Comparison of ENCODE assay signal across 8 cellular contexts in the genomic region with DNA sequence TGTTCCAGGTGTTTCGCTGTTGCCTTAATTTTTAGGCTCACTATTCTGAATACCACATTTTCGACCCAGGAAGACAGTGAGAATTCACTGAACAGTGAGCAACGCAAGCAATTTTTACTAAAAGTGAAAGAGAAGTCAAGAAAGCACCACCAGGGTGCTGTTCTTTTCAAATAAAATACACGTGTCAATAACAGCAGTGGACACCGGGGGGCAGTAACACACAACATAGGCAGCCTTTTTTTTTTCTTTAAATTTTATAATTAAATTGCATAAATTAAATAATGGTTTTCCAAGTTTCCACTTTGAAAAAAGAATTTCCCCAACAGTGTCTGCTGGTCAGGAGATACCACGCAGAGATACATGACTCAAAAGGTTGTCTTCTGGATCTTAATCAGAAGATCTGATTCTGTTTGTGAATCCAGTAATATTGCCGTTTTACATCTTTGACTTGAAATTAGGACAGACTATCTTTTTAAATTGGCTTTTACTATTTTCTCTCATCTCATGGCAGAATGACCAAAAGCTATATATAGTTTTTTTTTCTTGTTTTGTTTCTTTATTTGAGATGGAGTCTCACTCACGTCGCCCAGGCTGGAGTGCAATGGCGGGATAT. TPM values are rescaled to one million over a fixed set of nuclear protein-coding genes. Genes with fewer than 3 reads are reported as not detected.
DNase-seq lines count a peak whose midpoint lies in the region; ATAC-seq, FAIRE-seq and TF ChIP-seq lines count a peak whose summit lies in the region.

No MANE protein-coding gene starts in this region.

- H3K4me1 ChIP-seq in heart left ventricle (peaks cover 0 to 3% (median 0%) of the 10 kb centered on the region in 12 donors), small intestine (ENCODE audit: control insufficient read depth in 2 of 2, insufficient read depth in 1 of 2, low read depth in 1 of 2, low read length in 1 of 2) (no peaks in the 10 kb centered on the region), suprapubic skin (no peaks in the 10 kb centered on the region)

- ATAC-seq in heart left ventricle (no peak), GM21825 (IDR thresholded peaks at IDR 0.05; ENCODE audit: unreplicated experiment) (peak; percentile 74)

- 42 to 46% (median 45%) methylated on average over 10 of the region's 10 CpGs for WGBS in heart left ventricle, 4 donors
- WGBS in small intestine, 3 donors = 40 to 44% (median 41%) methylated on average over 10 of the region's 10 CpGs
- 48% methylated on average over 10 of the region's 10 CpGs for WGBS in suprapubic skin

- H3K9me3 ChIP-seq in heart left ventricle (no peaks in the 10 kb centered on the region), small intestine (ENCODE audit: control insufficient read depth, low read depth) (no peaks in the 10 kb centered on the region), suprapubic skin (no peaks in the 10 kb centered on the region)

- TF ChIP-seq POLR2A in heart left ventricle (IDR thresholded peaks at IDR 0.05) (no peak), suprapubic skin (IDR thresholded peaks at IDR 0.05) (no peak)

- intact Hi-C loops in heart left ventricle (cut with DNase I) = loop anchor here (1.0 to 10.0 kb wide), 9 partner anchors 263 to 1926 kb away; no protein-coding TSS in a partner anchor
- intact Hi-C loops in cardiac septum (cut with DNase I) = loop anchor here (2.0 to 5.0 kb wide), 2 partner anchors 269 to 676 kb away; no protein-coding TSS in a partner anchor

- H3K4me3 ChIP-seq in heart left ventricle (no peak overlapping the region), small intestine (ENCODE audit: low read depth in 1 of 2, low read length in 2 of 2) (no peak overlapping the region), suprapubic skin (no peak overlapping the region)

- no peaks in the 10 kb centered on the region for H3K27me3 ChIP-seq in heart left ventricle
- peaks cover 0 to 3% of the 10 kb centered on the region in 2 donors for H3K27me3 ChIP-seq in small intestine (ENCODE audit: control insufficient read depth in 2 of 2, insufficient read depth in 2 of 2, low read length in 2 of 2)
- no peaks in the 10 kb centered on the region for H3K27me3 ChIP-seq in suprapubic skin

- DNase-seq in heart left ventricle (no peak), cardiac septum (ENCODE audit: low spot score) (no peak), Kasumi-1 (lab: John Stamatoyannopoulos, UW) (peak; percentile 30 to 42), germinal center (ENCODE audit: low spot score) (peak; percentile 25), small intestine (peak; percentile 19), suprapubic skin (ENCODE audit: low spot score in 2 of 2) (no peak)

- TF ChIP-seq EP300 in suprapubic skin (IDR thresholded peaks at IDR 0.05) = no peak

- peak; percentile 46 for FAIRE-seq in TTC549 (lab: Jason Lieb, UNC)
- no peak for FAIRE-seq in small intestine (lab: Jason Lieb, UNC)

- TF ChIP-seq CTCF in heart left ventricle (IDR thresholded peaks at IDR 0.05) = peak; percentile 37 to 73 (median 58)
- peak in 1 of 2 donors; percentile 33 for TF ChIP-seq CTCF in suprapubic skin (IDR thresholded peaks at IDR 0.05)

- H3K27ac ChIP-seq in heart left ventricle (no peak overlapping the region), small intestine (ENCODE audit: low read depth in 1 of 2, low read length in 1 of 2) (no peak overlapping the region), suprapubic skin (no peak overlapping the region)

- H3K36me3 ChIP-seq in heart left ventricle (no peaks in the 10 kb centered on the region), small intestine (ENCODE audit: control insufficient read depth in 2 of 2, insufficient read depth in 2 of 2, low read length in 2 of 2) (no peaks in the 10 kb centered on the region), suprapubic skin (no peaks in the 10 kb centered on the region)

RNA-seq across cellular contexts. Expression of a gene that starts 47.1 kb away (rescaled TPM):
- 10 to 100 TPM in 2 of 9 donors, 1 to 10 TPM in 7; 1.8 to 20.9 (median 5.9) TPM for total RNA-seq in heart left ventricle
- 1 to 10 TPM; 1.3 to 3.5 TPM for polyA plus RNA-seq in heart left ventricle
- 7.3 TPM for total RNA-seq in cardiac septum
- under 1 TPM in 1 of 3 donors, not detected in 2; 0.70 TPM for polyA plus RNA-seq in small intestine
- total RNA-seq in suprapubic skin = not detected

Comparison
In these comparisons a context has a peak if more than half of its experiments do, and no peak if none do; other contexts are left out.
1. DNase-seq: peak in Kasumi-1 (2 of 2), germinal center (single experiment) and small intestine (single experiment); none in heart left ventricle (0 of 5), cardiac septum (single experiment) and suprapubic skin (0 of 2).